19 cellular contexts compared by ENCODE assay signal in genomic region chr10:125014086-125014830, GRCh38.
DNase-seq lines count a peak whose midpoint lies in the region; ATAC-seq and TF ChIP-seq lines count a peak whose summit lies in the region.
"Had no signal": no experiment of that assay in that cellular context is flagged by ENCODE, and none has a peak within 500 bp of the region (broad histone marks: within the 10 kb centered on the region; RNA-seq: fewer than 3 reads in every experiment).

No MANE protein-coding gene starts in this region.

- H3K9me3 ChIP-seq in subcutaneous abdominal adipose tissue (ENCODE audit: control insufficient read depth in 5 of 5, low read length in 5 of 5) (no peaks in the 10 kb centered on the region), MM.1S (replicated peaks; ENCODE audit: insufficient read depth, low read length) (no peaks in the 10 kb centered on the region)
- H3K9me3 ChIP-seq: tibial nerve had no signal

- H3K4me1 ChIP-seq in subcutaneous abdominal adipose tissue (ENCODE audit: control insufficient read depth in 5 of 5, insufficient read depth in 5 of 5, low read length in 5 of 5) = peaks cover 26 to 72% (median 49%) of the 10 kb centered on the region in 5 donors
- no peaks in the 10 kb centered on the region for H3K4me1 ChIP-seq in MM.1S (ENCODE audit: low read length)

- H3K4me1 Mint-ChIP-seq in WTC11 = peaks cover 59% of the 10 kb centered on the region

- peak overlapping the region; percentile 20 for H3K27ac ChIP-seq in cingulate gyrus (ENCODE audit: low read depth, low read length)
- peak overlapping the region; percentile 50 for H3K27ac ChIP-seq in subcutaneous abdominal adipose tissue (ENCODE audit: low read depth, low read length)
- no peak overlapping the region for H3K27ac ChIP-seq in MM.1S (ENCODE audit: low read length)

- no peaks in the 10 kb centered on the region for H3F3A ChIP-seq in MM.1S (ENCODE audit: insufficient read depth, low read length)

- H3K9ac ChIP-seq in subcutaneous abdominal adipose tissue (ENCODE audit: low read length in 5 of 5) = no peak overlapping the region
- H3K9ac ChIP-seq in MM.1S (ENCODE audit: low read length) = no peak overlapping the region

- H3K9me2 ChIP-seq in MM.1S (replicated peaks; ENCODE audit: insufficient read depth, low read length) = no peaks in the 10 kb centered on the region

- CTCF ChIA-PET in WTC11 (lab: Charles Lee) = interaction anchor here (0.7 kb wide), 1 partner anchor 22 kb away, joined by 3 read pairs; no protein-coding TSS in a partner anchor

- no peaks in the 10 kb centered on the region for H4K20me1 ChIP-seq in MM.1S (ENCODE audit: insufficient read depth, low read length)

- no peak overlapping the region for H2AFZ ChIP-seq in MM.1S (ENCODE audit: low read length)

- no peaks in the 10 kb centered on the region for H3K27me3 ChIP-seq in subcutaneous abdominal adipose tissue (ENCODE audit: control insufficient read depth in 5 of 5, insufficient read depth in 4 of 5, low read length in 5 of 5)
- H3K27me3 ChIP-seq in MM.1S (replicated peaks; ENCODE audit: insufficient read depth, low read length) = peaks cover 97% of the 10 kb centered on the region
- H3K27me3 ChIP-seq: tibial nerve had no signal

- no peak overlapping the region for H3K4me3 Mint-ChIP-seq in WTC11
- H3K4me3 Mint-ChIP-seq: activated T-cell treated with anti-CD3 and anti-CD28 coated beads, Interleukin-2, amount 50 U/mL, for 24 hours had no signal

- DNase-seq in WTC11 (ENCODE audit: low spot score) (no peak), left lobe of liver (ENCODE audit: low spot score) (no peak), MM.1S (no peak), NK-92 (lab: John Stamatoyannopoulos, UW; ENCODE audit: unreplicated experiment) (no peak)
- DNase-seq: activated naive CD4-positive, alpha-beta T cell treated with Interleukin-2 at 50 U/mL for 16 hours; activated T-cell treated with anti-CD3 and anti-CD28 coated beads, Interleukin-2, amount 50 U/mL, for 24 hours; DMS79 treated with DMSO at 0.1 percent for 48 hours; head of caudate nucleus; Kasumi-1; NCI-H1092; NCI-H2081; NCI-H510A had no signal

- peaks cover 1% of the 10 kb centered on the region for H3K9me3 Mint-ChIP-seq in WTC11
- H3K9me3 Mint-ChIP-seq: effector memory CD8-positive, alpha-beta T cell had no signal

- H3K36me3 ChIP-seq in subcutaneous abdominal adipose tissue (ENCODE audit: control insufficient read depth in 5 of 5, insufficient read depth in 5 of 5, low read length in 5 of 5) (peaks cover 0 to 9% (median 6%) of the 10 kb centered on the region in 5 donors), MM.1S (replicated peaks; ENCODE audit: insufficient read depth, low read length) (no peaks in the 10 kb centered on the region)
- H3K36me3 ChIP-seq: tibial nerve had no signal

- no peak overlapping the region for H3K4me2 ChIP-seq in MM.1S (ENCODE audit: low read depth, low read length)

- POLR2A ChIA-PET in WTC11 (lab: Charles Lee) = no interaction called here

- no peak for TF ChIP-seq CTCF in WTC11 (IDR thresholded peaks at IDR 0.05)
- no peak for TF ChIP-seq CTCF in MM.1S (IDR thresholded peaks at IDR 0.05; ENCODE audit: low read length)

- H3K36me3 Mint-ChIP-seq in WTC11 = peaks cover 23% of the 10 kb centered on the region

- ATAC-seq in WTC11 (no peak), left lobe of liver (peak; percentile 20), GM19395 (IDR thresholded peaks at IDR 0.05; ENCODE audit: unreplicated experiment) (no peak)
- ATAC-seq: activated CD4-positive, CD25-positive, alpha-beta regulatory T cell treated with anti-CD3 and anti-CD28 coated beads, Interleukin-2, amount 50 U/mL, for 24 hours had no signal

- H3K4me3 ChIP-seq in subcutaneous abdominal adipose tissue (ENCODE audit: low read depth in 1 of 5, low read length in 5 of 5) = peak overlapping the region in 1 of 5 donors; percentile 2
- no peak overlapping the region for H3K4me3 ChIP-seq in MM.1S (ENCODE audit: low read length)
- H3K4me3 ChIP-seq: lung, tibial nerve had no signal

- H3K27me3 Mint-ChIP-seq in WTC11 (ENCODE audit: low read depth) = no peaks in the 10 kb centered on the region

- H3K79me2 ChIP-seq in MM.1S (ENCODE audit: low read length) = no peaks in the 10 kb centered on the region

- peak overlapping the region; percentile 69 for H3K27ac Mint-ChIP-seq in WTC11
- H3K27ac Mint-ChIP-seq: activated T-cell treated with anti-CD3 and anti-CD28 coated beads, Interleukin-2, amount 50 U/mL, for 24 hours; effector memory CD8-positive, alpha-beta T cell had no signal

TF ChIP-seq in WTC11, 78 proteins besides CTCF, POLR2A, EP300 and RAD21:
- TF ChIP-seq USF1 (CRISPR knock-in tag; IDR thresholded peaks at IDR 0.05) (no peak), PREB (CRISPR knock-in tag; IDR thresholded peaks at IDR 0.05; ENCODE audit: borderline replicate concordance) (no peak), USF2 (CRISPR knock-in tag; IDR thresholded peaks at IDR 0.05) (no peak), JUN (CRISPR knock-in tag; IDR thresholded peaks at IDR 0.05) (no peak), ZBTB21 (CRISPR knock-in tag; IDR thresholded peaks at IDR 0.05; ENCODE audit: borderline replicate concordance) (no peak), TEAD4 (CRISPR knock-in tag; IDR thresholded peaks at IDR 0.05) (no peak), ERG (CRISPR knock-in tag; IDR thresholded peaks at IDR 0.05) (no peak), ZNF317 (CRISPR knock-in tag; IDR thresholded peaks at IDR 0.05; ENCODE audit: borderline replicate concordance, low read depth) (no peak), JAZF1 (CRISPR knock-in tag; IDR thresholded peaks at IDR 0.05) (no peak), E2F1 (CRISPR knock-in tag; IDR thresholded peaks at IDR 0.05) (no peak), NFATC4 (CRISPR knock-in tag; IDR thresholded peaks at IDR 0.05) (no peak), ZNF512 (CRISPR knock-in tag; IDR thresholded peaks at IDR 0.05; ENCODE audit: borderline replicate concordance) (no peak)
